Comparison of ENCODE assay signal across 11 cellular contexts in the genomic region with DNA sequence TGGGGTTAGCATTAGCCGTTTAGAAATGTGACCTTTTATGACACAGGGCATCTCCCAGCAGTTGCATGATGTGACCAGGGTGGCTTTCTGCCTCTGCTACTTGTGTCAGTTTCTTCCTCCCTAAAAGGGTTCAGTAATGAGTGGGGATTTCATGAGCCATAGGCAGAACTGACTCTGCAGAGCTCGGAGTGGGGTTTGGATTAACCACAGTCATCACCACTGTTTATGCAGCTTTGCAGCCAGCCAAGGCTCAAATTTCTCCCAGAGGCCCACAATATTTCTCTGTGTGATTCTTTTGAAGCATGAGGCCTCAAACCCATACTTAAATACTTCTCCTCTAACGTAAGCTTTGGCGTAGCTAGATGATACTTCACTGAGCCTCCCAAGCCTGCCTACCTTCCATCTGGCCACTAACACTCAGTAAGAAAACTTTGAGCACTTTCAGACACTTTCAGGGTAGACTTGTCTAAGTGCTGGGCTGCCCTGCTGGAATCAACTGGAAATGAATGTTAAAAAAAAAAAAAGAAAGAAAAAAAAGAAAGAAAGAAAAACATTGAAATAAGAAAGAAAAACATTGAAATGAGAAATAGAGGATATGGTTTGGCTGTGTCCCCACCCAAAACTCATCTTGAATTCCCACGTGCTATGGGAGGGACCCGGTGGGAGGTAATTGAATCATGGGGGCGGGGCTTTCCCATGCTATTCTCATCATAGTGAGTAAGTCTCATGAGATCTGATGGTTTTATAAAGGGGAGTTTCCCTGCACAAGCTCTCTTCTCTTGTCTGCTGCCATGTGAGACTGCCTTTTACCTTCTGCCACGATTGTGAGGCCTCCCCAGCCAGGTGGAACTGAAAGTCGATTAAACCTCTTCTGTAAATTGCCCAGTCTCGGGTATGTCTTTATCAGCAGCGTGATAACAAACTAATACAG. TPM values are rescaled to one million over a fixed set of nuclear protein-coding genes. Genes with fewer than 3 reads are reported as not detected.
DNase-seq lines count a peak whose midpoint lies in the region; ATAC-seq and TF ChIP-seq lines count a peak whose summit lies in the region.
"Had no signal": no experiment of that assay in that cellular context is flagged by ENCODE, and none has a peak within 500 bp of the region (broad histone marks: within the 10 kb centered on the region; RNA-seq: fewer than 3 reads in every experiment).

No MANE protein-coding gene starts in this region.

- H3K4me3 ChIP-seq in IMR-90 (ENCODE audit: insufficient read depth, low read depth, low read length) (no peak overlapping the region), esophagus muscularis mucosa (no peak overlapping the region)

- peak overlapping the region; percentile 27; the same call in 2 of the 3 replicates for H2BK15ac ChIP-seq in IMR-90 (ENCODE audit: low read depth, low read length)

- H3K27ac Mint-ChIP-seq in osteocyte (ENCODE audit: unreplicated experiment) = peak overlapping the region; percentile 95

- peaks cover 55% of the 10 kb centered on the region for H3K4me1 Mint-ChIP-seq in osteocyte (ENCODE audit: unreplicated experiment)

- H3K36me3 Mint-ChIP-seq in osteocyte (ENCODE audit: unreplicated experiment) = peaks cover 14% of the 10 kb centered on the region

- DNase-seq in AG08395 (ENCODE audit: low spot score) (peak; percentile 22), IMR-90 (peak; percentile 99), esophagus muscularis mucosa (ENCODE audit: extremely low spot score) (no peak), osteocyte (ENCODE audit: extremely low spot score, unreplicated experiment) (no peak), hypothalamus (lab: John Stamatoyannopoulos, UW) (no peak), OCI-M1 (lab: John Stamatoyannopoulos, UW) (no peak)
- DNase-seq: Caco-2 had no signal

- H3K36me3 ChIP-seq in IMR-90 (ENCODE audit: control insufficient read depth, insufficient read depth, low read length) (no peaks in the 10 kb centered on the region), esophagus muscularis mucosa (no peaks in the 10 kb centered on the region)

- H3K4ac ChIP-seq in IMR-90 (ENCODE audit: low read depth, low read length) = peak overlapping the region; percentile 76

- TF ChIP-seq POLR2A in IMR-90 (IDR thresholded peaks at IDR 0.05; ENCODE audit: low read depth, low read length) (no peak), esophagus muscularis mucosa (IDR thresholded peaks at IDR 0.05; ENCODE audit: low read depth) (no peak)

- peaks cover 16% of the 10 kb centered on the region for H3K9me3 Mint-ChIP-seq in osteocyte (ENCODE audit: unreplicated experiment)

- 15% methylated on average over 2 of the region's 11 CpGs; no CpG with 5 or more reads in 1 of the 2 experiments for WGBS in IMR-90 (ENCODE audit: extremely low coverage in 2 of 2, insufficient read length in 1 of 2), 2 experiments
- 56% methylated on average over 11 of the region's 11 CpGs for WGBS in esophagus muscularis mucosa

- H3K56ac ChIP-seq in IMR-90 (ENCODE audit: extremely low read depth, insufficient read depth, low read length) = peak overlapping the region; percentile 27; the same call in 1 of the 2 replicates

- ATAC-seq in IMR-90 (ENCODE audit: low read depth) (peak; percentile 94), HG02938 (IDR thresholded peaks at IDR 0.05; ENCODE audit: unreplicated experiment) (no peak), GM18519 (IDR thresholded peaks at IDR 0.05; ENCODE audit: low FRiP score, unreplicated experiment) (no peak)

- BruUV-seq in IMR-90 (replicated peaks; lab: Mats Ljungman, UMichigan) = no TSS peak

- H3K4me1 ChIP-seq in IMR-90 (ENCODE audit: control insufficient read depth, insufficient read depth, low read length) (peaks cover 23% of the 10 kb centered on the region), esophagus muscularis mucosa (peaks cover 0 to 24% (median 19%) of the 10 kb centered on the region in 4 donors)

- intact Hi-C loops in IMR-90 (cut with micrococcal nuclease) = loop anchor here (1.0 kb wide), 1 partner anchor 13 kb away; no protein-coding TSS in a partner anchor
- intact Hi-C loops in esophagus muscularis mucosa (cut with DNase I) = no loop called here

- POLR2A ChIA-PET in IMR-90 (lab: Charles Lee; ENCODE audit: unreplicated experiment) = interaction anchor here (3.4 kb wide), 1 partner anchor 11 kb away, joined by 18 read pairs; the partner anchor contains the start of gene LAPTM4A

- no peaks in the 10 kb centered on the region for H3K27me3 Mint-ChIP-seq in osteocyte (ENCODE audit: unreplicated experiment)

- H3K79me1 ChIP-seq in IMR-90 (ENCODE audit: low read depth in 1 of 2, low read length in 2 of 2) = peaks cover 0 to 8% of the 10 kb centered on the region in 2 experiments; a peak in 2 of 4 replicates

- H3K23ac ChIP-seq in IMR-90 (ENCODE audit: low read depth, low read length) = peak overlapping the region; percentile 51

- peak overlapping the region; percentile 85 for H4K91ac ChIP-seq in IMR-90 (ENCODE audit: insufficient read depth, low read depth, low read length)

- peak overlapping the region; percentile 84 for H4K5ac ChIP-seq in IMR-90 (ENCODE audit: low read depth, low read length)

- peak overlapping the region; percentile 77; the same call in 1 of the 2 replicates for H3K14ac ChIP-seq in IMR-90 (replicated peaks; ENCODE audit: low read depth, low read length)

- peak overlapping the region; percentile 2 for H2AK9ac ChIP-seq in IMR-90 (replicated peaks; ENCODE audit: low read depth, low read length, poor library complexity)

- peaks cover 15% of the 10 kb centered on the region for H3K9me1 ChIP-seq in IMR-90 (ENCODE audit: insufficient read depth, low read length)

- peak overlapping the region; percentile 3 to 56; a peak in 3 of 4 replicates for H4K8ac ChIP-seq in IMR-90 (ENCODE audit: low read depth in 2 of 2, low read length in 2 of 2)

- TF ChIP-seq RAD21 in IMR-90 (IDR thresholded peaks at IDR 0.05; ENCODE audit: low read length) = peak; percentile 1; the same call in 1 of the 2 replicates

- H3K4me2 ChIP-seq in IMR-90 (ENCODE audit: low read depth, low read length) = peak overlapping the region; percentile 75

- peak overlapping the region; percentile 89 for H3K18ac ChIP-seq in IMR-90 (ENCODE audit: low read depth, low read length)

- H3K9me3 ChIP-seq in IMR-90 (ENCODE audit: control insufficient read depth, insufficient read depth, low read length) (peaks cover 7% of the 10 kb centered on the region), esophagus muscularis mucosa (no peaks in the 10 kb centered on the region)
- H3K9me3 ChIP-seq: Caco-2 had no signal

- peak overlapping the region; percentile 86 for H2BK5ac ChIP-seq in IMR-90 (ENCODE audit: low read depth, low read length, poor library complexity, severe bottlenecking)

- TF ChIP-seq EP300 in esophagus muscularis mucosa (IDR thresholded peaks at IDR 0.05) = no peak

- H2BK20ac ChIP-seq in IMR-90 (ENCODE audit: low read depth, low read length) = peak overlapping the region; percentile 52

- TF ChIP-seq CTCF in IMR-90 (conservative IDR thresholded peaks at IDR 0.05; ENCODE audit: low read depth, low read length) (0 out of 2 replicates have a peak, but pooled peaks have one; percentile 19), esophagus muscularis mucosa (IDR thresholded peaks at IDR 0.05) (no peak), osteocyte (IDR thresholded peaks at IDR 0.05) (peak; percentile 40)

- peak overlapping the region; percentile 86 for H3K27ac ChIP-seq in IMR-90 (ENCODE audit: insufficient read depth, low read length)
- peak overlapping the region; percentile 3 to 54 (median 45) for H3K27ac ChIP-seq in esophagus muscularis mucosa (replicated peaks in 1 of 4)
- H3K27ac ChIP-seq: epithelial cell of prostate had no signal

- H2AK5ac ChIP-seq in IMR-90 (ENCODE audit: low read depth, low read length) = peak overlapping the region; percentile 76

- in situ Hi-C loops in IMR-90 (cut with MboI; ENCODE audit: low sequenced_read_pairs) = no loop called here

- H3K9ac ChIP-seq in IMR-90 (ENCODE audit: low read depth, low read length) = peak overlapping the region; percentile 34; the same call in 1 of the 2 replicates

- H3K27me3 ChIP-seq in IMR-90 (ENCODE audit: control insufficient read depth, insufficient read depth, low read length) (no peaks in the 10 kb centered on the region), esophagus muscularis mucosa (no peaks in the 10 kb centered on the region)

- no peak overlapping the region for H2AFZ ChIP-seq in IMR-90 (replicated peaks; ENCODE audit: low read length, poor library complexity)

- CTCF ChIA-PET in IMR-90 (lab: Yijun Ruan, JAX) = interaction anchor here (0.6 to 1.9 kb wide), 4 partner anchors 11 to 664 kb away, joined by 3 to 9 read pairs (median 6); partner anchors contain the start of gene LAPTM4A

- peak overlapping the region; percentile 75 for H2BK120ac ChIP-seq in IMR-90 (ENCODE audit: low read depth, low read length)

- peaks cover 8% of the 10 kb centered on the region for H4K20me1 ChIP-seq in IMR-90 (ENCODE audit: insufficient read depth, low read length)

- dilution Hi-C loops in IMR-90 (cut with HindIII; ENCODE audit: low sequenced_read_pairs, unreplicated experiment) = no loop called here

- peak overlapping the region; percentile 26 for H3K4me3 Mint-ChIP-seq in osteocyte (ENCODE audit: unreplicated experiment)

TF ChIP-seq in IMR-90, 13 proteins besides CTCF, POLR2A, EP300 and RAD21 (continues in another document):
- TF ChIP-seq RCOR1 (IDR thresholded peaks at IDR 0.05; ENCODE audit: insufficient replicate concordance, low read length) = no peak
- no peak; the same call in 1 of the 2 replicates for TF ChIP-seq FOS (IDR thresholded peaks at IDR 0.05; ENCODE audit: low read depth, low read length)
- TF ChIP-seq, protein P1, sequence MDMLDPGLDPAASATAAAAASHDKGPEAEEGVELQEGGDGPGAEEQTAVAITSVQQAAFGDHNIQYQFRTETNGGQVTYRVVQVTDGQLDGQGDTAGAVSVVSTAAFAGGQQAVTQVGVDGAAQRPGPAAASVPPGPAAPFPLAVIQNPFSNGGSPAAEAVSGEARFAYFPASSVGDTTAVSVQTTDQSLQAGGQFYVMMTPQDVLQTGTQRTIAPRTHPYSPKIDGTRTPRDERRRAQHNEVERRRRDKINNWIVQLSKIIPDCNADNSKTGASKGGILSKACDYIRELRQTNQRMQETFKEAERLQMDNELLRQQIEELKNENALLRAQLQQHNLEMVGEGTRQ (IDR thresholded peaks at IDR 0.05; ENCODE audit: low read depth, low read length) = no peak
- no peak; the same call in 1 of the 2 replicates for TF ChIP-seq NFE2L2 (IDR thresholded peaks at IDR 0.05; ENCODE audit: low read depth, low read length)

RNA-seq across cellular contexts. Expression of gene LAPTM4A, which starts 11.5 kb away (rescaled TPM):
- total RNA-seq in IMR-90 (2012; rRNA removed) (97.7 and 221 TPM in 2 replicates), esophagus muscularis mucosa (100 to 1,000 TPM; 154 to 215 (median 192) TPM), osteocyte (560 and 578 TPM in 2 replicates)
- polyA plus RNA-seq in IMR-90 (2012; rRNA removed) = 378 and 401 TPM in 2 replicates
- polyA plus RNA-seq in IMR-90 (2012; cell fraction: cytosol; rRNA removed) = 100 and 185 TPM in 2 replicates
- polyA plus RNA-seq in IMR-90 (2012; cell fraction: nucleus; rRNA removed; ENCODE audit: low replicate concordance) = 33.9 and 158 TPM in 2 replicates

RNA-seq across cellular contexts. Expression of gene MATN3, which starts 50.4 kb away (rescaled TPM):
- total RNA-seq in IMR-90 (2012; rRNA removed) (0.90 and 1.1 TPM in 2 replicates), esophagus muscularis mucosa (1 to 10 TPM in 1 of 4 donors, under 1 TPM in 3; 0.66 to 1.3 (median 0.82) TPM), osteocyte (12.2 and 12.8 TPM in 2 replicates)
- polyA plus RNA-seq in IMR-90 (2012; rRNA removed) = 2.2 and 3.0 TPM in 2 replicates
- polyA plus RNA-seq in IMR-90 (2012; cell fraction: cytosol; rRNA removed) = 2.3 and 2.8 TPM in 2 replicates
- 1.1 and 1.9 TPM in 2 replicates for polyA plus RNA-seq in IMR-90 (2012; cell fraction: nucleus; rRNA removed; ENCODE audit: low replicate concordance)
- total RNA-seq: mononuclear cell had no signal

Comparison
In these comparisons a context has a peak if more than half of its experiments do, and no peak if none do; other contexts are left out.
1. DNase-seq: peak in AG08395 (single experiment) and IMR-90 (single experiment); none in esophagus muscularis mucosa (single experiment), osteocyte (single experiment), hypothalamus (0 of 51) and OCI-M1 (single experiment).
2. CTCF ChIP-seq: peak in IMR-90 (single experiment) and osteocyte (single experiment); none in esophagus muscularis mucosa (0 of 3).